12 cellular contexts compared by ENCODE assay signal in the genomic region with DNA sequence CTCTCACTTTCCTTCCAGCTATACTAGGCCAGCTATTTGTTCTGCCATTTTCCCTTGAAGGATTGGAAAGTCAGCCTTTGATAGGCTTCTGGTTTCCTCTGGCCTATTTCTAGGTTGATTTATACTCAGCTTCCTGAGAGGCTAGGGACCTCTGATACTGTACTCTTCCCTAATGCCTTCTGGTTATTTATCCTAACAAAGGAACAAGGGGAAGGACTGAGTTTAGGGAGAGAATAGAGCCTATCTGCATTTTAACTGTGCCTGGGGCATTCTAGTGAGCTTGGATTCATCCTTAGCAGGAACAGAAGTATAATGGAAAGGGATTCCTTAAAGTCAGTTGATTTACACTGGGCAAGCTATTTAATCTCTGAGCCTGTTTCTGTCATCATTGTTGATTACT. TPM values are rescaled to one million over a fixed set of nuclear protein-coding genes. Genes with fewer than 3 reads are reported as not detected.
DNase-seq lines count a peak whose midpoint lies in the region; ATAC-seq and TF ChIP-seq lines count a peak whose summit lies in the region.
"Had no signal": no experiment of that assay in that cellular context is flagged by ENCODE, and none has a peak within 500 bp of the region (broad histone marks: within the 10 kb centered on the region; RNA-seq: fewer than 3 reads in every experiment).

No MANE protein-coding gene starts in this region.

- H3K36me3 ChIP-seq in cardiac muscle cell (peaks cover 32% of the 10 kb centered on the region), tibial artery (peaks cover 25 to 43% (median 33%) of the 10 kb centered on the region in 3 donors)

- H3K4me3 ChIP-seq in cardiac muscle cell, result no peak overlapping the region
- no peak overlapping the region for H3K4me3 ChIP-seq in tibial artery
- H3K4me3 ChIP-seq in foreskin fibroblast (ENCODE audit: low read depth in 1 of 2, low read length in 2 of 2), result no peak overlapping the region
- H3K4me3 ChIP-seq: coronary artery, GM12878, transverse colon had no signal

- H3K9me3 Mint-ChIP-seq in activated T-helper 17 cell treated with anti-CD3 and anti-CD28 coated beads, Interleukin-2, amount 50 U/mL, for 72 hours, result no peaks in the 10 kb centered on the region
- no peaks in the 10 kb centered on the region for H3K9me3 Mint-ChIP-seq in memory B cell

- H3K27me3 ChIP-seq in cardiac muscle cell, result no peaks in the 10 kb centered on the region
- no peaks in the 10 kb centered on the region for H3K27me3 ChIP-seq in tibial artery
- H3K27me3 ChIP-seq: transverse colon had no signal

- intact Hi-C loops in cardiac septum (cut with DNase I) (loop anchor here (5.0 kb wide), 1 partner anchor 49 kb away; a partner anchor contains a TSS), tibial artery (cut with DNase I; ENCODE audit: low total_unique reads) (loop anchor here (5.0 to 10.0 kb wide), 2 partner anchors 44 to 96 kb away; no protein-coding TSS in a partner anchor)

- H3K27ac Mint-ChIP-seq in activated T-helper 17 cell treated with anti-CD3 and anti-CD28 coated beads, Interleukin-2, amount 50 U/mL, for 72 hours, result peak overlapping the region; percentile 62
- peak overlapping the region; percentile 76 for H3K27ac Mint-ChIP-seq in memory B cell

- H3K27me3 Mint-ChIP-seq in activated T-helper 17 cell treated with anti-CD3 and anti-CD28 coated beads, Interleukin-2, amount 50 U/mL, for 72 hours, result no peaks in the 10 kb centered on the region
- no peaks in the 10 kb centered on the region for H3K27me3 Mint-ChIP-seq in memory B cell

- H3K4me1 Mint-ChIP-seq in activated T-helper 17 cell treated with anti-CD3 and anti-CD28 coated beads, Interleukin-2, amount 50 U/mL, for 72 hours, result no peaks in the 10 kb centered on the region
- H3K4me1 Mint-ChIP-seq in memory B cell, result peaks cover 2% of the 10 kb centered on the region

- H3K9me3 ChIP-seq in cardiac muscle cell (ENCODE audit: low read depth), result no peaks in the 10 kb centered on the region
- no peaks in the 10 kb centered on the region for H3K9me3 ChIP-seq in tibial artery
- H3K9me3 ChIP-seq: transverse colon had no signal

- no peak for ATAC-seq in activated T-helper 17 cell treated with anti-CD3 and anti-CD28 coated beads, Interleukin-2, amount 50 U/mL, for 72 hours (replicated peaks)
- ATAC-seq in memory B cell (ENCODE audit: low read depth), result no peak
- ATAC-seq: GM12878 had no signal

- peaks cover 67% of the 10 kb centered on the region for H3K36me3 Mint-ChIP-seq in activated T-helper 17 cell treated with anti-CD3 and anti-CD28 coated beads, Interleukin-2, amount 50 U/mL, for 72 hours (ENCODE audit: low read depth)
- peaks cover 14% of the 10 kb centered on the region for H3K36me3 Mint-ChIP-seq in memory B cell

- H3K4me1 ChIP-seq in cardiac muscle cell (ENCODE audit: low read depth), result peaks cover 12% of the 10 kb centered on the region
- peaks cover 0 to 19% (median 17%) of the 10 kb centered on the region in 4 donors for H3K4me1 ChIP-seq in tibial artery

- peak overlapping the region; percentile 69 for H3K27ac ChIP-seq in cardiac muscle cell
- peak overlapping the region; percentile 74 to 78 for H3K27ac ChIP-seq in tibial artery
- H3K27ac ChIP-seq: transverse colon, WERI-Rb-1 had no signal

- TF ChIP-seq CTCF in cardiac muscle cell (IDR thresholded peaks at IDR 0.05; ENCODE audit: low read depth, low read length) (no peak), tibial artery (IDR thresholded peaks at IDR 0.05) (no peak), foreskin fibroblast (IDR thresholded peaks at IDR 0.05; ENCODE audit: low read depth, low read length) (no peak)

- no peak for DNase-seq in cardiac muscle cell (ENCODE audit: low read depth in 1 of 2, low spot score in 1 of 2)
- no peak for DNase-seq in cardiac septum (ENCODE audit: low spot score)
- DNase-seq in memory B cell (ENCODE audit: low spot score in 2 of 2), result no peak
- DNase-seq in tibial artery, result no peak
- no peak for DNase-seq in DMS 273 (lab: John Stamatoyannopoulos, UW; ENCODE audit: unreplicated experiment)
- no peak for DNase-seq in NCI-H1105 (lab: John Stamatoyannopoulos, UW)
- no peak for DNase-seq in foreskin fibroblast
- DNase-seq: transverse colon, WERI-Rb-1 had no signal

- no peak overlapping the region for H3K4me3 Mint-ChIP-seq in activated T-helper 17 cell treated with anti-CD3 and anti-CD28 coated beads, Interleukin-2, amount 50 U/mL, for 72 hours
- H3K4me3 Mint-ChIP-seq in memory B cell, result no peak overlapping the region

RNA-seq across cellular contexts. Expression of a gene that starts 11.8 kb away (rescaled TPM):
- total RNA-seq in cardiac muscle cell, result 5.1 TPM in 2 replicates
- 4.6 and 7.0 TPM in 2 replicates for polyA plus RNA-seq in cardiac muscle cell
- total RNA-seq in cardiac septum, result 7.1 TPM
- 10 to 100 TPM; 26.2 to 34.4 TPM for total RNA-seq in activated T-helper 17 cell treated with anti-CD3 and anti-CD28 coated beads, Interleukin-2, amount 50 U/mL, for 72 hours

RNA-seq across cellular contexts. Expression of a gene that starts 46.9 kb away (rescaled TPM):
- total RNA-seq in cardiac muscle cell (36.8 and 45.7 TPM in 2 replicates), cardiac septum (81.4 TPM)
- 33.8 and 53.2 TPM in 2 replicates for polyA plus RNA-seq in cardiac muscle cell
- total RNA-seq in activated T-helper 17 cell treated with anti-CD3 and anti-CD28 coated beads, Interleukin-2, amount 50 U/mL, for 72 hours, result 10 to 100 TPM; 61.8 to 77.1 TPM

RNA-seq across cellular contexts. Expression of a gene that starts 47.2 kb away (rescaled TPM):
- total RNA-seq in cardiac muscle cell (86.8 and 99.5 TPM in 2 replicates), cardiac septum (73.1 TPM)
- polyA plus RNA-seq in cardiac muscle cell, result 116 and 152 TPM in 2 replicates
- total RNA-seq in activated T-helper 17 cell treated with anti-CD3 and anti-CD28 coated beads, Interleukin-2, amount 50 U/mL, for 72 hours, result 100 to 1,000 TPM; 140 to 177 TPM
